Comparison of ENCODE assay signal across 26 cellular contexts in genomic region chr6:92847988-92848387, GRCh38.
"Had no signal": no experiment of that assay in that cellular context is flagged by ENCODE, and none has a peak within 500 bp of the region (broad histone marks: within the 10 kb centered on the region; RNA-seq: fewer than 3 reads in every experiment).

No MANE protein-coding gene starts in this region.

- H3K27ac Mint-ChIP-seq: activated naive CD4-positive, alpha-beta T cell treated with anti-CD3 and anti-CD28 coated beads for 36 hours; activated naive CD8-positive, alpha-beta T cell treated with anti-CD3 and anti-CD28 coated beads, Interleukin-2, amount 10 ng/mL, durations not matched to agents 7 days and 5 days; activated T-cell treated with anti-CD3 and anti-CD28 coated beads, Interleukin-2, amount 50 U/mL, for 72 hours; effector memory CD8-positive, alpha-beta T cell; natural killer cell treated with Interleukin-12 subunit alpha and Interleukin-12 subunit beta and Interleukin-15 and Interleukin-18, amount 100 ng/mL, for 72 hours; type B pancreatic cell had no signal

- H3K27me3 ChIP-seq: breast epithelium, neutrophil, ovary, vagina had no signal

- H3K36me3 Mint-ChIP-seq: activated naive CD8-positive, alpha-beta T cell treated with anti-CD3 and anti-CD28 coated beads, Interleukin-2, amount 10 ng/mL, durations not matched to agents 7 days and 5 days; natural killer cell treated with Interleukin-12 subunit alpha and Interleukin-12 subunit beta and Interleukin-15 and Interleukin-18, amount 100 ng/mL, for 72 hours had no signal

- H3K9me3 ChIP-seq: breast epithelium, left ventricle myocardium inferior, neutrophil, ovary, prostate gland, thoracic aorta, vagina had no signal

- H3K4me1 Mint-ChIP-seq: activated naive CD8-positive, alpha-beta T cell treated with anti-CD3 and anti-CD28 coated beads, Interleukin-2, amount 10 ng/mL, durations not matched to agents 7 days and 5 days; central memory CD8-positive, alpha-beta T cell had no signal

- H3K36me3 ChIP-seq: breast epithelium, left ventricle myocardium inferior, neutrophil, ovary, prostate gland, thoracic aorta, vagina had no signal

- H3K9me3 Mint-ChIP-seq: activated naive CD4-positive, alpha-beta T cell treated with anti-CD3 and anti-CD28 coated beads for 36 hours; activated naive CD8-positive, alpha-beta T cell treated with anti-CD3 and anti-CD28 coated beads, Interleukin-2, amount 10 ng/mL, durations not matched to agents 7 days and 5 days had no signal

- ATAC-seq: activated T-cell treated with anti-CD3 and anti-CD28 coated beads, Interleukin-2, amount 50 U/mL, for 72 hours; effector memory CD8-positive, alpha-beta T cell; esophagus mucosa; natural killer cell treated with Interleukin-12 subunit alpha and Interleukin-12 subunit beta and Interleukin-15 and Interleukin-18, amount 100 ng/mL, for 72 hours had no signal

- H3K27me3 Mint-ChIP-seq: activated naive CD8-positive, alpha-beta T cell treated with anti-CD3 and anti-CD28 coated beads, Interleukin-2, amount 10 ng/mL, durations not matched to agents 7 days and 5 days; central memory CD8-positive, alpha-beta T cell; effector memory CD8-positive, alpha-beta T cell; natural killer cell treated with Interleukin-12 subunit alpha and Interleukin-12 subunit beta and Interleukin-15 and Interleukin-18, amount 100 ng/mL, for 72 hours; type B pancreatic cell had no signal

- H3K4me1 ChIP-seq: breast epithelium, left ventricle myocardium inferior, prostate gland, vagina had no signal

- H3K4me3 ChIP-seq: breast epithelium, dorsolateral prefrontal cortex, left ventricle myocardium inferior, ovary, prostate gland, thoracic aorta, vagina had no signal

- DNase-seq: activated CD4-positive, alpha-beta T cell treated with anti-CD3 and anti-CD28 coated beads for 4 hours; activated CD4-positive, alpha-beta T cell treated with anti-CD3 and anti-CD28 coated beads, Interleukin-2, amount 50 U/mL, for 48 hours; activated CD4-positive, CD25-positive, alpha-beta regulatory T cell; activated effector memory CD4-positive, alpha-beta T cell treated with Interleukin-2 at 50 U/mL for 16 hours; activated naive CD4-positive, alpha-beta T cell treated with anti-CD3 and anti-CD28 coated beads for 36 hours; activated naive CD8-positive, alpha-beta T cell treated with anti-CD3 and anti-CD28 coated beads, Interleukin-2, amount 10 ng/mL, durations not matched to agents 7 days and 5 days; activated T-cell treated with anti-CD3 and anti-CD28 coated beads, Interleukin-2, amount 50 U/mL, for 72 hours; amniotic stem cell; dorsolateral prefrontal cortex; effector memory CD8-positive, alpha-beta T cell; hippocampal formation; left ventricle myocardium inferior; mammary epithelial cell; ovary; stimulated activated CD4-positive, alpha-beta T cell treated with anti-CD3 and anti-CD28 coated beads, Interleukin-2, amount 100 ng/mL, for 48 hours; stimulated activated CD8-positive, alpha-beta memory T cell treated with anti-CD3 and anti-CD28 coated beads, Interleukin-4, amount 100 ng/mL, for 48 hours; stimulated activated naive CD4-positive, alpha-beta T cell had no signal

- H3K27ac ChIP-seq: breast epithelium, dorsolateral prefrontal cortex, left ventricle myocardium inferior, neutrophil, ovary, prostate gland, thoracic aorta, vagina had no signal

- H3K4me3 Mint-ChIP-seq: activated naive CD4-positive, alpha-beta T cell treated with anti-CD3 and anti-CD28 coated beads for 36 hours; activated naive CD8-positive, alpha-beta T cell treated with anti-CD3 and anti-CD28 coated beads, Interleukin-2, amount 10 ng/mL, durations not matched to agents 7 days and 5 days; activated T-cell treated with anti-CD3 and anti-CD28 coated beads, Interleukin-2, amount 50 U/mL, for 72 hours; central memory CD8-positive, alpha-beta T cell; effector memory CD8-positive, alpha-beta T cell; natural killer cell treated with Interleukin-12 subunit alpha and Interleukin-12 subunit beta and Interleukin-15 and Interleukin-18, amount 100 ng/mL, for 72 hours; type B pancreatic cell had no signal
